22 cellular contexts compared by ENCODE assay signal in genomic region chr18:24791736-24792135, GRCh38.
DNase-seq lines count a peak whose midpoint lies in the region; ATAC-seq and TF ChIP-seq lines count a peak whose summit lies in the region.
"Had no signal": no experiment of that assay in that cellular context is flagged by ENCODE, and none has a peak within 500 bp of the region (broad histone marks: within the 10 kb centered on the region; RNA-seq: fewer than 3 reads in every experiment).

No MANE protein-coding gene starts in this region.

- H3K9me3 ChIP-seq in adrenal gland (replicated peaks in 1 of 3) = no peaks in the 10 kb centered on the region
- H3K9me3 ChIP-seq: psoas muscle, SJSA1 had no signal

- intact Hi-C loops in adrenal gland (cut with DNase I) = no loop called here

- peaks cover 25% of the 10 kb centered on the region for H3K4me1 Mint-ChIP-seq in nephron progenitor cell
- H3K4me1 Mint-ChIP-seq: activated T-helper 17 cell treated with anti-CD3 and anti-CD28 coated beads, Interleukin-2, amount 50 U/mL, for 72 hours; natural killer cell; stimulated activated memory B cell treated with anti-CD40 and anti-IgM and Interleukin-4, amounts not matched to agents 10 μg/mL and 1 μg/mL and 100 μg/mL, for 72 hours had no signal

- H3K27me3 ChIP-seq in adrenal gland = no peaks in the 10 kb centered on the region
- H3K27me3 ChIP-seq: SJSA1, suprapubic skin had no signal

- DNase-seq in G401 (ENCODE audit: low spot score) (peak; percentile 97), NCI-H2171 (lab: John Stamatoyannopoulos, UW) (peak; percentile 21), cerebellar nuclear complex (lab: John Stamatoyannopoulos, UW) (peak; percentile 34 to 78), nephron progenitor cell (no peak), adrenal gland (no peak), HuH-7 (ENCODE audit: low spot score) (no peak), HCEC 1CT (no peak)
- DNase-seq: KG1; mesenchymal stem cell; natural killer cell; NCI-H187 treated with DMSO at 0.1 percent for 48 hours; psoas muscle; stimulated activated CD4-positive, alpha-beta T cell treated with anti-CD3 and anti-CD28 coated beads, Interleukin-1b, Interleukin-23, amount 100 ng/mL, for 48 hours; T-helper 2 cell had no signal

- H3K4me3 Mint-ChIP-seq in nephron progenitor cell = no peak overlapping the region
- H3K4me3 Mint-ChIP-seq: activated naive CD8-positive, alpha-beta T cell; activated T-helper 17 cell treated with anti-CD3 and anti-CD28 coated beads, Interleukin-2, amount 50 U/mL, for 72 hours; natural killer cell; stimulated activated memory B cell treated with anti-CD40 and anti-IgM and Interleukin-4, amounts not matched to agents 10 μg/mL and 1 μg/mL and 100 μg/mL, for 72 hours had no signal

- H3K27ac ChIP-seq in adrenal gland = no peak overlapping the region
- H3K27ac ChIP-seq: coronary artery, psoas muscle, SJSA1, skin epidermis, suprapubic skin had no signal

- H3K36me3 Mint-ChIP-seq in nephron progenitor cell (ENCODE audit: low read depth) = peaks cover 19% of the 10 kb centered on the region
- H3K36me3 Mint-ChIP-seq: activated naive CD8-positive, alpha-beta T cell; natural killer cell; stimulated activated memory B cell treated with anti-CD40 and anti-IgM and Interleukin-4, amounts not matched to agents 10 μg/mL and 1 μg/mL and 100 μg/mL, for 72 hours had no signal

- no peak overlapping the region for H3K4me3 ChIP-seq in adrenal gland
- H3K4me3 ChIP-seq: coronary artery, psoas muscle, SJSA1, skin epidermis, suprapubic skin had no signal

- no peaks in the 10 kb centered on the region for H3K4me1 ChIP-seq in adrenal gland (replicated peaks in 1 of 2)
- H3K4me1 ChIP-seq: psoas muscle, SJSA1, suprapubic skin had no signal

- H3K27ac Mint-ChIP-seq in nephron progenitor cell = peak overlapping the region; percentile 13
- H3K27ac Mint-ChIP-seq: activated naive CD8-positive, alpha-beta T cell; activated T-helper 17 cell treated with anti-CD3 and anti-CD28 coated beads, Interleukin-2, amount 50 U/mL, for 72 hours; natural killer cell; stimulated activated memory B cell treated with anti-CD40 and anti-IgM and Interleukin-4, amounts not matched to agents 10 μg/mL and 1 μg/mL and 100 μg/mL, for 72 hours had no signal

- H3K9me3 Mint-ChIP-seq in nephron progenitor cell = peaks cover 30% of the 10 kb centered on the region
- H3K9me3 Mint-ChIP-seq: activated T-helper 17 cell treated with anti-CD3 and anti-CD28 coated beads, Interleukin-2, amount 50 U/mL, for 72 hours had no signal

- no peak for TF ChIP-seq POLR2A in adrenal gland (IDR thresholded peaks at IDR 0.05)

- in situ Hi-C loops in G401 (cut with HindIII; ENCODE audit: low sequenced_read_pairs) = no loop called here

- 55 to 67% (median 58%) methylated on average over 5 of the region's 5 CpGs for WGBS in adrenal gland, 4 donors

- TF ChIP-seq CTCF in nephron progenitor cell (IDR thresholded peaks at IDR 0.05) (no peak), adrenal gland (IDR thresholded peaks at IDR 0.05) (no peak)

- ATAC-seq in HG03520 (IDR thresholded peaks at IDR 0.05; ENCODE audit: unreplicated experiment) = no peak
- ATAC-seq: activated T-helper 17 cell treated with anti-CD3 and anti-CD28 coated beads, Interleukin-2, amount 50 U/mL, for 72 hours; natural killer cell; psoas muscle; stimulated activated memory B cell treated with anti-CD40 and anti-IgM and Interleukin-4, amounts not matched to agents 10 μg/mL and 1 μg/mL and 100 μg/mL, for 72 hours had no signal

- H3K27me3 Mint-ChIP-seq in nephron progenitor cell (ENCODE audit: low read depth, poor library complexity) = no peaks in the 10 kb centered on the region
- H3K27me3 Mint-ChIP-seq: stimulated activated memory B cell treated with anti-CD40 and anti-IgM and Interleukin-4, amounts not matched to agents 10 μg/mL and 1 μg/mL and 100 μg/mL, for 72 hours had no signal

- H3K36me3 ChIP-seq in adrenal gland (replicated peaks in 1 of 2) = no peaks in the 10 kb centered on the region
- H3K36me3 ChIP-seq: SJSA1, suprapubic skin had no signal

Comparison
In these comparisons a context has a peak if more than half of its experiments do, and no peak if none do; other contexts are left out.
1. DNase-seq: peak in G401 (single experiment), NCI-H2171 (single experiment) and cerebellar nuclear complex (2 of 2); none in nephron progenitor cell (single experiment), adrenal gland (0 of 7), HuH-7 (single experiment) and HCEC 1CT (single experiment).